29 cellular contexts compared by ENCODE assay signal in the genomic region with DNA sequence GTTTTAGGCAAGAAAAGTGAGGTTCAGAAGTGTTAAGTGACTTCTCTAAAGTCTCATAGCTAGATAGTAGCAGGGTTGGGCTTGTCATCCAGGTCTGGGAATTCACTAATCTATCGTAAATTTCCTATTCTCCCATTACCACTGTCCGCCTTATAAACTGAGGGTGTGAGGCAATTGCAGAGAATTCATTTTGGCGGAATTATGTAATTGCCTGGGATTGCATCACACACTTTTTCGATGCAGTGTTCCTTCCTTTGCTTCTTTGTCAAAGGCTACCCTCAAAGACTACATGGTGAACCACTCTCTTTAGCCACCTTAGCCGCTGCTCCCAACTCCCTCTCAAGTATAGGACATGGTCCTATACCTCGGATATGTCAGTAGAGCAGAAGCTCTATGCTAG. TPM values are rescaled to one million over a fixed set of nuclear protein-coding genes. Genes with fewer than 3 reads are reported as not detected.
"Had no signal": no experiment of that assay in that cellular context is flagged by ENCODE, and none has a peak within 500 bp of the region (broad histone marks: within the 10 kb centered on the region; RNA-seq: fewer than 3 reads in every experiment).

No MANE protein-coding gene starts in this region.

- H3K27me3 ChIP-seq: ascending aorta, neural progenitor cell, spleen, tibial nerve had no signal

- H3K27me3 Mint-ChIP-seq: activated CD4-positive, alpha-beta memory T cell treated with anti-CD3 and anti-CD28 coated beads for 36 hours; activated CD4-positive, alpha-beta T cell treated with anti-CD3 and anti-CD28 coated beads, Interleukin-2, amount 10 ng/mL, durations not matched to agents 24 days and 14 days; activated naive CD4-positive, alpha-beta T cell treated with anti-CD3 and anti-CD28 coated beads, Interleukin-2, amount 10 ng/mL, durations not matched to agents 7 days and 5 days; memory B cell had no signal

- H3K27ac Mint-ChIP-seq: activated CD4-positive, alpha-beta memory T cell treated with anti-CD3 and anti-CD28 coated beads for 36 hours; activated CD4-positive, alpha-beta T cell treated with anti-CD3 and anti-CD28 coated beads, Interleukin-2, amount 10 ng/mL, durations not matched to agents 24 days and 14 days; activated naive CD4-positive, alpha-beta T cell treated with anti-CD3 and anti-CD28 coated beads, Interleukin-2, amount 10 ng/mL, durations not matched to agents 7 days and 5 days; activated naive CD8-positive, alpha-beta T cell treated with anti-CD3 and anti-CD28 coated beads, Interleukin-2, amount 10 ng/mL, durations not matched to agents 7 days and 5 days; brain; immature natural killer cell; memory B cell; natural killer cell; neural progenitor cell had no signal

- H3K36me3 ChIP-seq: ascending aorta, cardiac muscle cell, gastroesophageal sphincter, heart left ventricle, neural progenitor cell, spleen, tibial nerve had no signal

- H3K9me3 Mint-ChIP-seq: activated CD4-positive, alpha-beta memory T cell treated with anti-CD3 and anti-CD28 coated beads for 36 hours; activated CD4-positive, alpha-beta T cell treated with anti-CD3 and anti-CD28 coated beads, Interleukin-2, amount 10 ng/mL, durations not matched to agents 24 days and 14 days; activated naive CD4-positive, alpha-beta T cell treated with anti-CD3 and anti-CD28 coated beads, Interleukin-2, amount 10 ng/mL, durations not matched to agents 7 days and 5 days; activated naive CD8-positive, alpha-beta T cell treated with anti-CD3 and anti-CD28 coated beads, Interleukin-2, amount 10 ng/mL, durations not matched to agents 7 days and 5 days; brain; immature natural killer cell; memory B cell; natural killer cell; neural progenitor cell had no signal

- H3K4me3 Mint-ChIP-seq: activated CD4-positive, alpha-beta memory T cell treated with anti-CD3 and anti-CD28 coated beads for 36 hours; activated CD4-positive, alpha-beta T cell treated with anti-CD3 and anti-CD28 coated beads, Interleukin-2, amount 10 ng/mL, durations not matched to agents 24 days and 14 days; activated naive CD4-positive, alpha-beta T cell treated with anti-CD3 and anti-CD28 coated beads, Interleukin-2, amount 10 ng/mL, durations not matched to agents 7 days and 5 days; activated naive CD8-positive, alpha-beta T cell treated with anti-CD3 and anti-CD28 coated beads, Interleukin-2, amount 10 ng/mL, durations not matched to agents 7 days and 5 days; brain; immature natural killer cell; memory B cell; natural killer cell; neural progenitor cell had no signal

- H2AFZ ChIP-seq: neural progenitor cell had no signal

- H3K9me3 ChIP-seq: ascending aorta, gastroesophageal sphincter, heart left ventricle, spleen, tibial nerve had no signal

- H3K4me1 Mint-ChIP-seq: brain, neural progenitor cell had no signal

- H3K9ac ChIP-seq: neural progenitor cell had no signal

- H3K4me3 ChIP-seq: ascending aorta, cardiac muscle cell, coronary artery, dorsolateral prefrontal cortex, gastroesophageal sphincter, heart left ventricle, neural progenitor cell, spleen, tibial nerve had no signal

- H3K36me3 Mint-ChIP-seq: activated CD4-positive, alpha-beta memory T cell treated with anti-CD3 and anti-CD28 coated beads for 36 hours; activated naive CD4-positive, alpha-beta T cell treated with anti-CD3 and anti-CD28 coated beads, Interleukin-2, amount 10 ng/mL, durations not matched to agents 7 days and 5 days; activated naive CD8-positive, alpha-beta T cell treated with anti-CD3 and anti-CD28 coated beads, Interleukin-2, amount 10 ng/mL, durations not matched to agents 7 days and 5 days; brain; immature natural killer cell; memory B cell; natural killer cell; neural progenitor cell had no signal

- H3K4me1 ChIP-seq: ascending aorta, gastroesophageal sphincter, neural progenitor cell, tibial nerve had no signal

- H3K27ac ChIP-seq: ascending aorta, cardiac muscle cell, coronary artery, dorsolateral prefrontal cortex, gastroesophageal sphincter, neural progenitor cell, tibial nerve had no signal

- ATAC-seq: left colon, natural killer cell had no signal

- H3K4me2 ChIP-seq: neural progenitor cell had no signal

- DNase-seq: activated CD4-positive, alpha-beta memory T cell treated with anti-CD3 and anti-CD28 coated beads for 36 hours; activated CD4-positive, alpha-beta T cell treated with anti-CD3 and anti-CD28 coated beads, Interleukin-2, amount 10 ng/mL, durations not matched to agents 24 days and 14 days; activated CD4-positive, CD25-positive, alpha-beta regulatory T cell treated with anti-CD3 and anti-CD28 coated beads, Interleukin-2, amount 50 U/mL, for 72 hours; activated CD8-positive, alpha-beta memory T cell treated with anti-CD3 and anti-CD28 coated beads, Interleukin-2, amount 50 U/mL, for 4 hours; activated gamma-delta T cell; activated naive CD4-positive, alpha-beta T cell treated with anti-CD3 and anti-CD28 coated beads, Interleukin-2, amount 10 ng/mL, durations not matched to agents 7 days and 5 days; activated naive CD8-positive, alpha-beta T cell treated with anti-CD3 and anti-CD28 coated beads, Interleukin-2, amount 10 ng/mL, durations not matched to agents 7 days and 5 days; activated T-cell treated with anti-CD3 and anti-CD28 coated beads, Interleukin-2, amount 50 U/mL, for 1 hour; dorsolateral prefrontal cortex; effector memory CD4-positive, alpha-beta T cell; hypothalamus; immature natural killer cell; kidney; left colon; natural killer cell; posterior cingulate gyrus; right cardiac atrium; spleen; stimulated activated naive CD4-positive, alpha-beta T cell treated with Interleukin-2 at 50 U/mL for 16 hours; T-helper 9 cell had no signal

RNA-seq across cellular contexts. Expression of a gene that starts 19.1 kb away (rescaled TPM):
- total RNA-seq: activated CD4-positive, alpha-beta T cell treated with anti-CD3 and anti-CD28 coated beads, Interleukin-2, amount 10 ng/mL, durations not matched to agents 24 days and 14 days; cardiac muscle cell had no signal
- polyA plus RNA-seq: cardiac muscle cell had no signal

RNA-seq across cellular contexts. Expression of a gene that starts 24.6 kb away (rescaled TPM):
- total RNA-seq: ascending aorta, cardiac muscle cell had no signal
